In the genomic region with DNA sequence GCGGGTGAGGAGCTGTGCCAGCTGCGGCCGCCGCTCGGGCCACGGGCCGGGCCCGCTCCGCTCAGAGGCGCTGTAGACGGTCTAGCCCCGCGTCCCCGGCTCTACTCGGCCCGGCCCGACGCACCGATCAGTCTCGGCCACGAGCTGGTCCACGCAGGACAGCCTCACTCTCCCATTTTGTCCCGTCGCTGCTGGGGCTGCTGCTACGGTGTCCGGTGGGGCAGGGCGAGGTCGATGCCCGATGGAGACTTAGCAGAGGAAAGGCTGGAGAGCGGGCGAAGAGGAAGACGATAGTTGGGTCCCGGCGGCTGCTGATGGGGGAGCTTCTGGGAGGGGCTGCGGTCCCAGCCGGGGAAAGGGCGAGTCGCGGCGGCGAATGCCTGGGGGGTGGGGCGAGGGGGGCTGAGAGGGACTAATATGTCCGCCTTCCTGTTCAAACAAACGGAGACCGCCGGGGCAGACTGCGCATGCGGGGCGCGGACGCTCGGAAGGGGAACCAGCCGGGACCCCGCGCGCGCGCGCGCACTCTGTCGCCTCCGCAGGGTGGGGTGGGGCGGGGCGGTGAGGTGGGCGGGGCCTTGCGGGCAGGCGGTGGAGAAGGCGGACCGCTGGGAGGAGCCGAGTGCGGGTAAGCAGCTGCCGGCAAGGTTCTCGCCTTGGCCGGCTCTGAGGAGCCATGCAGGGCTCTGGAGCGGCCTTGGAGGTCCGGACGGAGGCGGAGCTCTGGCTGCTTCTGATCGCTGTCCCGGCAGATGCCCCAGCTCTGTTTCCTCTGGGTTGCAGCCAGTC, we compare ENCODE assay signal across 8 cellular contexts. TPM values are rescaled to one million over a fixed set of nuclear protein-coding genes. Genes with fewer than 3 reads are reported as not detected.
DNase-seq lines count a peak whose midpoint lies in the region; ATAC-seq and TF ChIP-seq lines count a peak whose summit lies in the region.

Gene ROCK1, minus strand, starts transcription at position 463 of the 789 bp plus-strand sequence. CDS start 903 bp downstream, outside the sequence.

- TF ChIP-seq RAD21 in liver (IDR thresholded peaks at IDR 0.05) = no peak

- under 1% methylated on average over 80 of the region's 80 CpGs for WGBS in liver

- H3K9ac ChIP-seq in liver (ENCODE audit: low read depth in 1 of 2, low read length in 2 of 2) = peak within 1 kb of the TSS; percentile 82 to 91

- no peak for TF ChIP-seq CTCF in liver (IDR thresholded peaks at IDR 0.05; ENCODE audit: low read depth, low read length, missing input control)

- H3K9me3 ChIP-seq in CD4-positive, alpha-beta memory T cell (ENCODE audit: control insufficient read depth in 1 of 2, low read length in 2 of 2) = no peaks in the 10 kb centered on the region
- no peaks in the 10 kb centered on the region for H3K9me3 ChIP-seq in liver (ENCODE audit: control insufficient read depth in 4 of 4, low read length in 3 of 4)

- peak within 1 kb of the TSS; percentile 88 to 96 (median 93) for H3K27ac Mint-ChIP-seq in CD4-positive, alpha-beta memory T cell
- H3K27ac Mint-ChIP-seq in activated CD4-positive, alpha-beta memory T cell treated with anti-CD3 and anti-CD28 coated beads for 36 hours = peak within 1 kb of the TSS; percentile 95

- peak within 1 kb of the TSS; percentile 90 to 96 for H3K4me3 ChIP-seq in CD4-positive, alpha-beta memory T cell (ENCODE audit: low read length in 2 of 2)
- H3K4me3 ChIP-seq in liver (ENCODE audit: low read depth in 1 of 3, low read length in 3 of 3) = peak within 1 kb of the TSS; percentile 93 to 97 (median 96)

- H3K9me3 Mint-ChIP-seq in CD4-positive, alpha-beta memory T cell = no peaks in the 10 kb centered on the region
- no peaks in the 10 kb centered on the region for H3K9me3 Mint-ChIP-seq in activated CD4-positive, alpha-beta memory T cell treated with anti-CD3 and anti-CD28 coated beads for 36 hours

- no peaks in the 10 kb centered on the region for H3K36me3 ChIP-seq in CD4-positive, alpha-beta memory T cell (ENCODE audit: insufficient read depth, low read length)
- H3K36me3 ChIP-seq in liver (ENCODE audit: control insufficient read depth in 4 of 4, insufficient read depth in 3 of 4, low read depth in 1 of 4, low read length in 3 of 4) = no peaks in the 10 kb centered on the region

- POLR2A ChIA-PET in CD4-positive, alpha-beta memory T cell (lab: Charles Lee; ENCODE audit: partially characterized antibody) = interaction anchor here (0.7 to 2.1 kb wide), 11 partner anchors 11 to 593 kb away, joined by 3 to 18 read pairs (median 4); partner anchors contain the start of genes ABHD3 and ESCO1
- POLR2A ChIA-PET in activated CD4-positive, alpha-beta memory T cell treated with anti-CD3 and anti-CD28 coated beads for 36 hours (lab: Charles Lee) = interaction anchor here (0.6 to 1.1 kb wide), 4 partner anchors 11 to 489 kb away, joined by 3 read pairs; partner anchors contain the start of gene ESCO1

- CTCF ChIA-PET in CD4-positive, alpha-beta memory T cell (lab: Charles Lee; ENCODE audit: partially characterized antibody) = interaction anchor here (0.6 to 1.3 kb wide), 2 partner anchors 69 to 141 kb away, joined by 3 to 4 read pairs; no protein-coding TSS in a partner anchor
- CTCF ChIA-PET in activated CD4-positive, alpha-beta memory T cell treated with anti-CD3 and anti-CD28 coated beads for 36 hours (lab: Charles Lee) = interaction anchor here (0.7 to 1.7 kb wide), 5 partner anchors 62 to 489 kb away, joined by 3 to 7 read pairs (median 3); partner anchors contain the start of gene ESCO1

- ATAC-seq in GM19455 (IDR thresholded peaks at IDR 0.05; ENCODE audit: unreplicated experiment) = peak; percentile 91

- DNase-seq in CD4-positive, alpha-beta memory T cell = peak; percentile 95 to 99 (median 97)
- DNase-seq in HK-2 (ENCODE audit: unreplicated experiment) = peak; percentile 98
- DNase-seq in NCI-H82 treated with DMSO at 0.1 percent for 48 hours (lab: John Stamatoyannopoulos, UW; ENCODE audit: unreplicated experiment) = peak; percentile 99
- peak; percentile 99 for DNase-seq in activated CD4-positive, alpha-beta memory T cell treated with anti-CD3 and anti-CD28 coated beads for 36 hours
- peak; percentile 88 to 96 for DNase-seq in dermis microvascular lymphatic vessel endothelial cell (ENCODE audit: low read depth in 2 of 2)
- peak; percentile 100 for DNase-seq in stimulated activated CD4-positive, alpha-beta T cell treated with anti-CD3 and anti-CD28 coated beads, Interleukin-4, amount 100 ng/mL, for 1 hour

- no peaks in the 10 kb centered on the region for H3K27me3 ChIP-seq in CD4-positive, alpha-beta memory T cell (ENCODE audit: insufficient read depth, low read length)
- no peaks in the 10 kb centered on the region for H3K27me3 ChIP-seq in liver (ENCODE audit: control insufficient read depth in 4 of 4, insufficient read depth in 4 of 4, low read length in 3 of 4)

- peak within 1 kb of the TSS in 1 of 8 donors; percentile 97 for H3K4me3 Mint-ChIP-seq in CD4-positive, alpha-beta memory T cell
- no peak within 1 kb of the TSS for H3K4me3 Mint-ChIP-seq in activated CD4-positive, alpha-beta memory T cell treated with anti-CD3 and anti-CD28 coated beads for 36 hours

- peaks cover 7 to 14% (median 11%) of the 10 kb centered on the region in 4 donors for H3K4me1 Mint-ChIP-seq in CD4-positive, alpha-beta memory T cell
- H3K4me1 Mint-ChIP-seq in activated CD4-positive, alpha-beta memory T cell treated with anti-CD3 and anti-CD28 coated beads for 36 hours (ENCODE audit: low read depth) = no peaks in the 10 kb centered on the region

- peaks cover 41% of the 10 kb centered on the region for H3K4me1 ChIP-seq in CD4-positive, alpha-beta memory T cell (ENCODE audit: insufficient read depth, low read length)
- H3K4me1 ChIP-seq in liver (ENCODE audit: control insufficient read depth in 4 of 4, insufficient read depth in 4 of 4, low read length in 3 of 4) = peaks cover 1 to 46% (median 12%) of the 10 kb centered on the region in 4 donors

- no peaks in the 10 kb centered on the region for H3K27me3 Mint-ChIP-seq in CD4-positive, alpha-beta memory T cell
- no peaks in the 10 kb centered on the region for H3K27me3 Mint-ChIP-seq in activated CD4-positive, alpha-beta memory T cell treated with anti-CD3 and anti-CD28 coated beads for 36 hours

- H3K36me3 Mint-ChIP-seq in CD4-positive, alpha-beta memory T cell = peaks cover 6 to 16% of the 10 kb centered on the region in 2 donors
- peaks cover 5% of the 10 kb centered on the region for H3K36me3 Mint-ChIP-seq in activated CD4-positive, alpha-beta memory T cell treated with anti-CD3 and anti-CD28 coated beads for 36 hours

- peak within 1 kb of the TSS; percentile 95 for H3K27ac ChIP-seq in CD4-positive, alpha-beta memory T cell (ENCODE audit: low read depth, low read length)
- peak within 1 kb of the TSS; percentile 98 to 99 for H3K27ac ChIP-seq in liver (ENCODE audit: low read depth in 1 of 2, low read length in 2 of 2)

- intact Hi-C loops in CD4-positive, alpha-beta memory T cell (cut with micrococcal nuclease) = loop anchor here (1.0 to 10.0 kb wide), 7 partner anchors 37 to 629 kb away; partner anchors contain the start of genes ABHD3, ESCO1 and MIB1
- intact Hi-C loops in activated CD4-positive, alpha-beta memory T cell treated with anti-CD3 and anti-CD28 coated beads for 36 hours (cut with micrococcal nuclease) = loop anchor here (1.0 to 2.0 kb wide), 6 partner anchors 9 to 629 kb away; partner anchors contain the start of genes ABHD3, ESCO1 and MIB1

TF ChIP-seq in liver, 16 proteins besides CTCF, POLR2A, EP300 and RAD21:
- TF ChIP-seq FOXA1 (IDR thresholded peaks at IDR 0.05) (no peak), TAF1 (conservative IDR thresholded peaks at IDR 0.05) (peak; percentile 41), FOXA2 (IDR thresholded peaks at IDR 0.05) (no peak), YY1 (IDR thresholded peaks at IDR 0.05) (peak; percentile 82), JUND (IDR thresholded peaks at IDR 0.05) (no peak), HNF4G (IDR thresholded peaks at IDR 0.05) (no peak), SP1 (IDR thresholded peaks at IDR 0.05) (peak; percentile 19)

RNA-seq across cellular contexts. Expression of gene ROCK1, which starts in this region (rescaled TPM):
- total RNA-seq in CD4-positive, alpha-beta memory T cell = 10 to 100 TPM; 80.7 to 82.8 TPM
- polyA plus RNA-seq in CD4-positive, alpha-beta memory T cell = 10 to 100 TPM; 13.0 to 52.2 TPM
- 10 to 100 TPM; 54.9 to 59.4 TPM for total RNA-seq in activated CD4-positive, alpha-beta memory T cell treated with anti-CD3 and anti-CD28 coated beads for 36 hours
- total RNA-seq in dermis microvascular lymphatic vessel endothelial cell (22.1 and 28.0 TPM in 2 replicates), liver (10 to 100 TPM; 25.0 to 28.7 TPM)
- polyA plus RNA-seq in liver = 10 to 100 TPM in 1 of 2 donors, 1 to 10 TPM in 1; 7.4 to 12.4 TPM

Comparison
In these comparisons a context has a peak if more than half of its experiments do, and no peak if none do; other contexts are left out.
1. Peak in every context shown above with its lines: DNase-seq, ATAC-seq, H3K4me3 ChIP-seq and H3K27ac ChIP-seq.